20 cellular contexts compared by ENCODE assay signal in the genomic region with DNA sequence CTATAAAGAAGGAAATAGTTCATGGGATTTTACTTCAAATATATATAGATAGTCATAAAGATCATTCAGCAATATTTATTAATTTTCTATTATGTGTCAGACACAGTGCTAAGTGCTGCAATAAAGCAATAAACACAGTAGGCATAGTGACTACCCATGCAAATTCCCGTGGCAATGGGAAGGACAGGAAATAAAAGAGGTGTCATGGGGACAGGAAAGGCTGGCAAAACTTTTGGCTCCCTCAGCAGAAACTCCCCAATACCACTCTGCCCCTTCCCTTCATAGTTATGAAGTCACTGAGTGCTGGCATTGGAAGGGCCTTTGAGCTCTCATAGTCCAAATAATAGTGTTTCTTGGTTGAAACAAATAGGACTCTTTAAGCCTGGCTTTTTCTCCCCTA.
DNase-seq lines count a peak whose midpoint lies in the region; ATAC-seq and TF ChIP-seq lines count a peak whose summit lies in the region.
"Had no signal": no experiment of that assay in that cellular context is flagged by ENCODE, and none has a peak within 500 bp of the region (broad histone marks: within the 10 kb centered on the region; RNA-seq: fewer than 3 reads in every experiment).

No MANE protein-coding gene starts in this region.

- TF ChIP-seq CTCF in heart right ventricle (IDR thresholded peaks at IDR 0.05), result no peak

- H3K36me3 ChIP-seq in heart right ventricle (no peaks in the 10 kb centered on the region), duodenal mucosa (ENCODE audit: control insufficient read depth in 1 of 2, insufficient read depth in 2 of 2, low read length in 2 of 2) (no peaks in the 10 kb centered on the region), mucosa of rectum (ENCODE audit: control insufficient read depth in 2 of 2, insufficient read depth in 2 of 2, low read length in 2 of 2) (no peaks in the 10 kb centered on the region)
- H3K36me3 ChIP-seq: MG63, prostate gland had no signal

- H3K9ac ChIP-seq in duodenal mucosa (ENCODE audit: low read depth in 1 of 2, low read length in 2 of 2) (no peak overlapping the region), mucosa of rectum (ENCODE audit: low read depth in 1 of 2, low read length in 2 of 2) (no peak overlapping the region)
- H3K9ac ChIP-seq: GM23248 had no signal

- DNase-seq in heart right ventricle (no peak), right cardiac atrium (no peak), A172 (ENCODE audit: low spot score) (no peak), NCI-H1930 (lab: John Stamatoyannopoulos, UW) (no peak), NCI-H146 treated with DMSO at 0.1 percent for 48 hours (lab: John Stamatoyannopoulos, UW; ENCODE audit: unreplicated experiment) (no peak)
- DNase-seq: ACHN; activated CD4-positive, alpha-beta T cell treated with anti-CD3 and anti-CD28 coated beads for 1 hour; DMS153; GM23248; hippocampal formation; IMR-90; islet precursor cell; mammary epithelial cell; MG63; NCI-H146; SHP77 had no signal

- H3K27ac ChIP-seq in heart right ventricle, result peak overlapping the region in 4 of 10 donors; percentile 13 to 61 (median 36)
- H3K27ac ChIP-seq in right cardiac atrium (ENCODE audit: low read length), result no peak overlapping the region
- H3K27ac ChIP-seq in duodenal mucosa (ENCODE audit: low read depth, low read length), result peak overlapping the region; percentile 51
- peak overlapping the region; percentile 66 to 83 for H3K27ac ChIP-seq in mucosa of rectum (ENCODE audit: low read depth in 2 of 2, low read length in 2 of 2)
- H3K27ac ChIP-seq: GM23248, prostate gland had no signal

- 44 to 53% methylated on average over 1 of the region's 1 CpG for WGBS in heart right ventricle, 2 donors
- 66% methylated on average over 1 of the region's 1 CpG for WGBS in right cardiac atrium

- no peak overlapping the region for H3K4me3 ChIP-seq in heart right ventricle
- no peak overlapping the region for H3K4me3 ChIP-seq in right cardiac atrium (ENCODE audit: low read length)
- peak overlapping the region in 1 of 2 donors; percentile 5 for H3K4me3 ChIP-seq in duodenal mucosa (ENCODE audit: low read depth in 1 of 2, low read length in 2 of 2)
- H3K4me3 ChIP-seq in mucosa of rectum (ENCODE audit: low read length in 2 of 2), result no peak overlapping the region
- H3K4me3 ChIP-seq: GM23248, MG63, prostate gland had no signal

- H3K9me3 ChIP-seq in heart right ventricle (no peaks in the 10 kb centered on the region), right cardiac atrium (ENCODE audit: control insufficient read depth, low read length) (no peaks in the 10 kb centered on the region), duodenal mucosa (ENCODE audit: control insufficient read depth in 1 of 2, low read length in 2 of 2) (no peaks in the 10 kb centered on the region), mucosa of rectum (ENCODE audit: control insufficient read depth in 2 of 2, low read length in 2 of 2) (no peaks in the 10 kb centered on the region)
- H3K9me3 ChIP-seq: MG63, prostate gland had no signal

- no peaks in the 10 kb centered on the region for H3K27me3 ChIP-seq in heart right ventricle
- H3K27me3 ChIP-seq in right cardiac atrium (ENCODE audit: control insufficient read depth, insufficient read depth), result no peaks in the 10 kb centered on the region
- H3K27me3 ChIP-seq in duodenal mucosa (ENCODE audit: control insufficient read depth in 1 of 2, insufficient read depth in 2 of 2, low read length in 2 of 2), result no peaks in the 10 kb centered on the region
- no peaks in the 10 kb centered on the region for H3K27me3 ChIP-seq in mucosa of rectum (ENCODE audit: control insufficient read depth in 2 of 2, insufficient read depth in 2 of 2, low read length in 2 of 2)
- H3K27me3 ChIP-seq: MG63 had no signal

- H3K4me1 ChIP-seq in heart right ventricle (peaks cover 0 to 37% (median 18%) of the 10 kb centered on the region in 9 donors), right cardiac atrium (ENCODE audit: control insufficient read depth, insufficient read depth, low read length) (no peaks in the 10 kb centered on the region), duodenal mucosa (ENCODE audit: control insufficient read depth in 1 of 2, insufficient read depth in 2 of 2, low read length in 2 of 2) (peaks cover 22 to 29% of the 10 kb centered on the region in 2 donors), mucosa of rectum (ENCODE audit: control insufficient read depth in 2 of 2, insufficient read depth in 2 of 2, low read length in 2 of 2) (peaks cover 15 to 19% of the 10 kb centered on the region in 2 donors)
- H3K4me1 ChIP-seq: prostate gland had no signal

- intact Hi-C loops in heart right ventricle (cut with DNase I), result loop anchor here in 2 of 10 donors (10.0 kb wide), 2 partner anchors 61 to 271 kb away; a partner anchor contains a TSS
- intact Hi-C loops in right cardiac atrium (cut with DNase I), result no loop called here

- peak in 5 of 8 donors; percentile 13 to 45 (median 41) for ATAC-seq in heart right ventricle
- ATAC-seq in right cardiac atrium, result no peak
- ATAC-seq in HG02588 (IDR thresholded peaks at IDR 0.05; ENCODE audit: unreplicated experiment), result no peak

Comparison
In these comparisons a context has a peak if more than half of its experiments do, and no peak if none do; other contexts are left out.
1. ATAC-seq: peak in heart right ventricle (5 of 8); none in right cardiac atrium (0 of 2) and HG02588 (single experiment).